Comparison of ENCODE assay signal across 8 cellular contexts in the genomic region with DNA sequence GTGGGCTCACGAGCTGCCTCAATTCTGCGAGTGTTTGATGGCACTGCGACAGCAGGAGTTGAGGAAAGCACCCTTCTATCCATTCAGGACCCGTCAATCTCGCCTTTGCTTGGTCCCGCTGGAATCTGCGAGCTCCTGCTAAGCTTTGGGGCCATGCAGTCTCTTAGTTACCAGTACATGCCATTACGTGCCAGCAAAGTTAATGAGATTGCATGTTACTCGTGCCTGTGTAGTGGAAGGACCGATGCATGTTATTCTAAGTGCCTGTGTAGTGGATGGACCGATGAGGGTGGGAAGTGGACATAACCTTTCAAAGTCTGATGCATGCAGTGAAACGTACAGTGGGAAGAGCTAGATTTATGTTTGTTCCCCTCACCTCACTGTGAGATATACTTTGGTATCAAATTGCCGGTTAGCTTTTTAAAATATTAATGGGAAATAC. TPM values are rescaled to one million over a fixed set of nuclear protein-coding genes. Genes with fewer than 3 reads are reported as not detected.
DNase-seq lines count a peak whose midpoint lies in the region; TF ChIP-seq lines count a peak whose summit lies in the region.

No MANE protein-coding gene starts in this region.

- peaks cover 0 to 11% of the 10 kb centered on the region in 2 donors for H3K4me1 ChIP-seq in breast epithelium
- peaks cover 2 to 33% (median 27%) of the 10 kb centered on the region in 5 donors for H3K4me1 ChIP-seq in subcutaneous abdominal adipose tissue (ENCODE audit: control insufficient read depth in 5 of 5, insufficient read depth in 5 of 5, low read length in 5 of 5)

- TF ChIP-seq POLR2A in breast epithelium (IDR thresholded peaks at IDR 0.05): no peak

- peak overlapping the region; percentile 82 to 88 (median 84) for H3K4me3 ChIP-seq in breast epithelium
- peak overlapping the region; percentile 86 to 99 (median 98) for H3K4me3 ChIP-seq in subcutaneous abdominal adipose tissue (ENCODE audit: low read depth in 1 of 5, low read length in 5 of 5)

- no peaks in the 10 kb centered on the region for H3K9me3 ChIP-seq in KOPT-K1 (ENCODE audit: insufficient read depth, low read length, poor library complexity, severe bottlenecking)
- H3K9me3 ChIP-seq in breast epithelium: no peaks in the 10 kb centered on the region
- no peaks in the 10 kb centered on the region for H3K9me3 ChIP-seq in subcutaneous abdominal adipose tissue (ENCODE audit: control insufficient read depth in 5 of 5, low read length in 5 of 5)

- intact Hi-C loops in breast epithelium (cut with DNase I; ENCODE audit: low total_unique reads): loop anchor here (5.0 to 10.0 kb wide), 2 partner anchors 85 to 858 kb away; a partner anchor contains a TSS

- peak overlapping the region; percentile 80 for H3K27ac ChIP-seq in KOPT-K1 (ENCODE audit: low read depth, low read length, poor library complexity, severe bottlenecking)
- H3K27ac ChIP-seq in breast epithelium: peak overlapping the region; percentile 97 to 99
- peak overlapping the region; percentile 90 for H3K27ac ChIP-seq in subcutaneous abdominal adipose tissue (ENCODE audit: low read depth, low read length)

- H3K36me3 ChIP-seq in KOPT-K1 (ENCODE audit: insufficient read depth, low read length) (peaks cover 47% of the 10 kb centered on the region), breast epithelium (peaks cover 7% of the 10 kb centered on the region), subcutaneous abdominal adipose tissue (ENCODE audit: control insufficient read depth in 5 of 5, insufficient read depth in 5 of 5, low read length in 5 of 5) (peaks cover 23 to 39% (median 32%) of the 10 kb centered on the region in 5 donors)

- H3K27me3 ChIP-seq in breast epithelium: no peaks in the 10 kb centered on the region
- no peaks in the 10 kb centered on the region for H3K27me3 ChIP-seq in subcutaneous abdominal adipose tissue (ENCODE audit: control insufficient read depth in 5 of 5, insufficient read depth in 4 of 5, low read length in 5 of 5)

- no peak for TF ChIP-seq CTCF in breast epithelium (IDR thresholded peaks at IDR 0.05)

- peak overlapping the region; percentile 73 to 99 (median 90) for H3K9ac ChIP-seq in subcutaneous abdominal adipose tissue (ENCODE audit: low read length in 5 of 5)

- peak; percentile 37 for DNase-seq in NCI-H146 (lab: John Stamatoyannopoulos, UW)
- no peak for DNase-seq in NCI-H146 treated with DMSO at 0.1 percent for 48 hours (lab: John Stamatoyannopoulos, UW; ENCODE audit: unreplicated experiment)
- DNase-seq in breast epithelium (ENCODE audit: low spot score in 2 of 2): no peak
- DNase-seq in kidney glomerular epithelial cell (lab: John Stamatoyannopoulos, UW): peak; percentile 48
- no peak for DNase-seq in GM19238 (ENCODE audit: insufficient read length, low spot score)
- DNase-seq in NCI-H2107 (lab: John Stamatoyannopoulos, UW): no peak

RNA-seq across cellular contexts. Expression of a gene that starts 0.6 kb away (rescaled TPM):
- 1,000 to 10,000 TPM; 3,228 to 5,074 (median 4,710) TPM for total RNA-seq in breast epithelium

Comparison
In these comparisons a context has a peak if more than half of its experiments do, and no peak if none do; other contexts are left out.
1. DNase-seq: peak in NCI-H146 (single experiment) and kidney glomerular epithelial cell (single experiment); none in NCI-H146 treated with DMSO at 0.1 percent for 48 hours (single experiment), breast epithelium (0 of 2), GM19238 (single experiment) and NCI-H2107 (single experiment).
2. Peak in every context shown above with its lines, with median percentiles within 50 percentile points of each other: H3K27ac ChIP-seq.